In genomic region chr19:16625183-16625958, GRCh38 we compare ENCODE assay signal across 12 cellular contexts. TPM values are rescaled to one million over a fixed set of nuclear protein-coding genes. Genes with fewer than 3 reads are reported as not detected.
DNase-seq lines count a peak whose midpoint lies in the region; ATAC-seq, FAIRE-seq and TF ChIP-seq lines count a peak whose summit lies in the region.
"Had no signal": no experiment of that assay in that cellular context is flagged by ENCODE, and none has a peak within 500 bp of the region (broad histone marks: within the 10 kb centered on the region; RNA-seq: fewer than 3 reads in every experiment).

No MANE protein-coding gene starts in this region.

- H3K36me3 ChIP-seq in breast epithelium (no peaks in the 10 kb centered on the region), SK-N-MC (ENCODE audit: insufficient read depth, low read length) (peaks cover 20% of the 10 kb centered on the region)
- H3K36me3 ChIP-seq: uterus had no signal

- H3K4me1 ChIP-seq in breast epithelium = peaks cover 0 to 21% of the 10 kb centered on the region in 2 donors

- BruUV-seq in MCF 10A (replicated peaks; lab: Mats Ljungman, UMichigan) = no TSS peak

- H3K9me3 Mint-ChIP-seq in MCF 10A (ENCODE audit: unreplicated experiment) (no peaks in the 10 kb centered on the region), glutamatergic neuron (ENCODE audit: unreplicated experiment) (peaks cover 5% of the 10 kb centered on the region)
- H3K9me3 Mint-ChIP-seq in stimulated activated effector memory CD8-positive, alpha-beta T cell treated with anti-CD3 and anti-CD28 coated beads, Interleukin-12 subunit alpha, Interleukin-12 subunit beta, amount 100 ng/mL, for 72 hours = no peaks in the 10 kb centered on the region

- H3K36me3 Mint-ChIP-seq in MCF 10A (ENCODE audit: insufficient read depth, unreplicated experiment) (no peaks in the 10 kb centered on the region), glutamatergic neuron (ENCODE audit: unreplicated experiment) (no peaks in the 10 kb centered on the region)
- peaks cover 67% of the 10 kb centered on the region for H3K36me3 Mint-ChIP-seq in stimulated activated effector memory CD8-positive, alpha-beta T cell treated with anti-CD3 and anti-CD28 coated beads, Interleukin-12 subunit alpha, Interleukin-12 subunit beta, amount 100 ng/mL, for 72 hours

- CTCF ChIA-PET in MCF 10A (lab: Yijun Ruan, JAX) = interaction anchor here (0.6 to 1.7 kb wide), 6 partner anchors 9 to 56 kb away, joined by 3 to 9 read pairs (median 4); partner anchors contain the start of genes SLC35E1 and TMEM38A

- intact Hi-C loops in MCF 10A (cut with micrococcal nuclease) = no loop called here
- intact Hi-C loops in breast epithelium (cut with DNase I; ENCODE audit: low total_unique reads) = loop anchor here (5.0 kb wide), 3 partner anchors 88 to 922 kb away; partner anchors contain the start of gene BABAM1

- no peaks in the 10 kb centered on the region for H3K27me3 ChIP-seq in breast epithelium
- H3K27me3 ChIP-seq: uterus had no signal

- H3K27ac ChIP-seq in breast epithelium (no peak overlapping the region), SK-N-MC (no peak overlapping the region)
- H3K27ac ChIP-seq: uterus had no signal

- H3K4me3 ChIP-seq in breast epithelium = no peak overlapping the region
- no peak overlapping the region for H3K4me3 ChIP-seq in SK-N-MC
- H3K4me3 ChIP-seq: uterus had no signal

- H3K27me3 Mint-ChIP-seq in MCF 10A (ENCODE audit: insufficient read depth, unreplicated experiment) (no peaks in the 10 kb centered on the region), glutamatergic neuron (ENCODE audit: unreplicated experiment) (peaks cover 3% of the 10 kb centered on the region)

- H3K27ac Mint-ChIP-seq in MCF 10A (ENCODE audit: low read depth, unreplicated experiment) (peak overlapping the region; percentile 11), glutamatergic neuron (ENCODE audit: unreplicated experiment) (no peak overlapping the region)
- peak overlapping the region; percentile 96 for H3K27ac Mint-ChIP-seq in stimulated activated effector memory CD8-positive, alpha-beta T cell treated with anti-CD3 and anti-CD28 coated beads, Interleukin-12 subunit alpha, Interleukin-12 subunit beta, amount 100 ng/mL, for 72 hours

- H3K9ac ChIP-seq in SK-N-MC (ENCODE audit: insufficient read length) = peak overlapping the region; percentile 63

- peaks cover 31% of the 10 kb centered on the region for H3K4me1 Mint-ChIP-seq in MCF 10A (ENCODE audit: insufficient read depth, unreplicated experiment)
- peaks cover 20% of the 10 kb centered on the region for H3K4me1 Mint-ChIP-seq in glutamatergic neuron (ENCODE audit: low read depth, unreplicated experiment)
- peaks cover 63% of the 10 kb centered on the region for H3K4me1 Mint-ChIP-seq in stimulated activated effector memory CD8-positive, alpha-beta T cell treated with anti-CD3 and anti-CD28 coated beads, Interleukin-12 subunit alpha, Interleukin-12 subunit beta, amount 100 ng/mL, for 72 hours

- H3K4me3 Mint-ChIP-seq in MCF 10A (ENCODE audit: unreplicated experiment) (peak overlapping the region; percentile 92), glutamatergic neuron (ENCODE audit: unreplicated experiment) (peak overlapping the region; percentile 73)
- H3K4me3 Mint-ChIP-seq in stimulated activated effector memory CD8-positive, alpha-beta T cell treated with anti-CD3 and anti-CD28 coated beads, Interleukin-12 subunit alpha, Interleukin-12 subunit beta, amount 100 ng/mL, for 72 hours = peak overlapping the region; percentile 95

- no peak for FAIRE-seq in GM19239 (lab: Jason Lieb, UNC)

- TF ChIP-seq CTCF in MCF 10A (IDR thresholded peaks at IDR 0.05; ENCODE audit: unreplicated experiment) = no peak
- TF ChIP-seq CTCF in breast epithelium (IDR thresholded peaks at IDR 0.05) = no peak
- no peak for TF ChIP-seq CTCF in glutamatergic neuron (IDR thresholded peaks at IDR 0.05; ENCODE audit: partially characterized antibody, unreplicated experiment)

- TF ChIP-seq POLR2A in breast epithelium (IDR thresholded peaks at IDR 0.05) = no peak

- DNase-seq in MCF 10A (ENCODE audit: unreplicated experiment) (no peak), breast epithelium (ENCODE audit: low spot score in 2 of 2) (no peak), SK-N-MC (ENCODE audit: low read depth, low spot score) (no peak), glutamatergic neuron (no peak), GM19239 (ENCODE audit: insufficient read length, low spot score) (no peak)
- DNase-seq in stimulated activated effector memory CD8-positive, alpha-beta T cell treated with anti-CD3 and anti-CD28 coated beads, Interleukin-12 subunit alpha, Interleukin-12 subunit beta, amount 100 ng/mL, for 72 hours (ENCODE audit: low spot score in 2 of 2) = no peak
- DNase-seq: SHP77, uterus had no signal

- H3K9me3 ChIP-seq in breast epithelium = no peaks in the 10 kb centered on the region
- H3K9me3 ChIP-seq in SK-N-MC (ENCODE audit: low read depth, low read length) = no peaks in the 10 kb centered on the region
- H3K9me3 ChIP-seq: uterus had no signal

- POLR2A ChIA-PET in MCF 10A (lab: Yijun Ruan, JAX) = interaction anchor here (0.5 to 5.3 kb wide), 10 partner anchors 8 to 78 kb away, joined by 3 to 41 read pairs (median 5); partner anchors contain the start of genes SLC35E1, SMIM7 and TMEM38A

- ATAC-seq in stimulated activated effector memory CD8-positive, alpha-beta T cell treated with anti-CD3 and anti-CD28 coated beads, Interleukin-12 subunit alpha, Interleukin-12 subunit beta, amount 100 ng/mL, for 72 hours = no peak
- ATAC-seq in HG03460 (IDR thresholded peaks at IDR 0.05; ENCODE audit: unreplicated experiment) = no peak
- ATAC-seq in HG03039 (IDR thresholded peaks at IDR 0.05; ENCODE audit: unreplicated experiment) = no peak
- ATAC-seq: activated CD4-positive, CD25-positive, alpha-beta regulatory T cell treated with anti-CD3 and anti-CD28 coated beads, Interleukin-2, amount 50 U/mL, for 24 hours; sciatic nerve had no signal

RNA-seq across cellular contexts. Expression of gene MED26, which starts 2.6 kb away (rescaled TPM):
- 11.1 and 12.9 TPM in 2 replicates for total RNA-seq in MCF 10A (2022)
- 1 to 10 TPM; 5.6 to 10.0 (median 7.5) TPM for total RNA-seq in breast epithelium
- 9.8 TPM for total RNA-seq in glutamatergic neuron (ENCODE audit: unreplicated experiment)

RNA-seq across cellular contexts. Expression of gene SMIM7, which starts 34.6 kb away (rescaled TPM):
- total RNA-seq in MCF 10A (2022) (69.3 and 81.8 TPM in 2 replicates), breast epithelium (100 to 1,000 TPM; 111 to 167 (median 142) TPM), glutamatergic neuron (ENCODE audit: unreplicated experiment) (81.0 TPM)

RNA-seq across cellular contexts. Expression of gene TMEM38A, which starts 35.6 kb away (rescaled TPM):
- 2.1 and 4.5 TPM in 2 replicates for total RNA-seq in MCF 10A (2022)
- 1 to 10 TPM; 2.9 to 5.0 (median 3.1) TPM for total RNA-seq in breast epithelium
- 7.1 TPM for total RNA-seq in glutamatergic neuron (ENCODE audit: unreplicated experiment)

RNA-seq across cellular contexts. Expression of gene SLC35E1, which starts 53.2 kb away (rescaled TPM):
- total RNA-seq in MCF 10A (2022) (62.2 and 62.6 TPM in 2 replicates), breast epithelium (10 to 100 TPM; 33.0 to 44.9 (median 39.2) TPM), glutamatergic neuron (ENCODE audit: unreplicated experiment) (31.9 TPM)
